Comparison of ENCODE assay signal across 11 cellular contexts in genomic region chr14:75341639-75342038, GRCh38.
DNase-seq lines count a peak whose midpoint lies in the region; ATAC-seq and TF ChIP-seq lines count a peak whose summit lies in the region.
"Had no signal": no experiment of that assay in that cellular context is flagged by ENCODE, and none has a peak within 500 bp of the region (broad histone marks: within the 10 kb centered on the region; RNA-seq: fewer than 3 reads in every experiment).

No MANE protein-coding gene starts in this region.

- H3K4me3 Mint-ChIP-seq in Caco-2 (ENCODE audit: unreplicated experiment), result no peak overlapping the region

- H3K4me1 ChIP-seq in BLaER1, result peaks cover 51% of the 10 kb centered on the region
- peaks cover 0 to 4% (median 0%) of the 10 kb centered on the region in 4 donors for H3K4me1 ChIP-seq in Peyer's patch
- H3K4me1 ChIP-seq in gastroesophageal sphincter, result peaks cover 0 to 35% (median 0%) of the 10 kb centered on the region in 3 donors
- no peaks in the 10 kb centered on the region for H3K4me1 ChIP-seq in Caco-2

- no peaks in the 10 kb centered on the region for H4K20me1 ChIP-seq in BLaER1

- no TSS peak for BruUV-seq in Caco-2 (replicated peaks; lab: Mats Ljungman, UMichigan)

- CTCF ChIA-PET in Caco-2 (lab: Charles Lee), result no interaction called here

- ATAC-seq in gastroesophageal sphincter (peak; percentile 28), GM18858 (IDR thresholded peaks at IDR 0.05; ENCODE audit: unreplicated experiment) (no peak), HG02884 (IDR thresholded peaks at IDR 0.05; ENCODE audit: unreplicated experiment) (no peak), GM18498 (IDR thresholded peaks at IDR 0.05; ENCODE audit: unreplicated experiment) (no peak)
- ATAC-seq: activated naive CD4-positive, alpha-beta T cell treated with anti-CD3 and anti-CD28 coated beads, Interleukin-2, amount 50 U/mL, for 72 hours had no signal

- H3K36me3 ChIP-seq in BLaER1 (no peaks in the 10 kb centered on the region), Peyer's patch (no peaks in the 10 kb centered on the region), gastroesophageal sphincter (no peaks in the 10 kb centered on the region), Caco-2 (ENCODE audit: control insufficient read depth, insufficient read depth, low read length) (no peaks in the 10 kb centered on the region)

- H3K27me3 ChIP-seq in BLaER1, result no peaks in the 10 kb centered on the region
- H3K27me3 ChIP-seq in Peyer's patch, result no peaks in the 10 kb centered on the region
- H3K27me3 ChIP-seq in gastroesophageal sphincter, result no peaks in the 10 kb centered on the region
- H3K27me3 ChIP-seq in Caco-2 (replicated peaks; ENCODE audit: control insufficient read depth, insufficient read depth, low read length), result no peaks in the 10 kb centered on the region

- H3K9ac ChIP-seq in BLaER1, result 0 out of 2 replicates have a peak overlapping the region, but pooled peaks have one; percentile 12

- H3K27me3 Mint-ChIP-seq in Caco-2 (ENCODE audit: insufficient read depth, unreplicated experiment), result no peaks in the 10 kb centered on the region

- no peak for TF ChIP-seq POLR2A in Peyer's patch (IDR thresholded peaks at IDR 0.05)
- TF ChIP-seq POLR2A in gastroesophageal sphincter (IDR thresholded peaks at IDR 0.05), result no peak

- H3K9me3 Mint-ChIP-seq in Caco-2 (ENCODE audit: unreplicated experiment), result peaks cover 12% of the 10 kb centered on the region
- H3K9me3 Mint-ChIP-seq: activated naive CD4-positive, alpha-beta T cell treated with anti-CD3 and anti-CD28 coated beads, Interleukin-2, amount 50 U/mL, for 72 hours had no signal

- H3K27ac ChIP-seq in BLaER1 (peak overlapping the region; percentile 55), Peyer's patch (peak overlapping the region; percentile 25 to 84 (median 72)), gastroesophageal sphincter (peak overlapping the region; percentile 52 to 72 (median 66))

- TF ChIP-seq EP300 in gastroesophageal sphincter (IDR thresholded peaks at IDR 0.05), result no peak

- H3K9me3 ChIP-seq in BLaER1 (peaks cover 21% of the 10 kb centered on the region), Peyer's patch (no peaks in the 10 kb centered on the region), gastroesophageal sphincter (no peaks in the 10 kb centered on the region), Caco-2 (no peaks in the 10 kb centered on the region; the same call in 1 of the 2 replicates)

- no peaks in the 10 kb centered on the region for H3K4me1 Mint-ChIP-seq in Caco-2 (ENCODE audit: low read depth, unreplicated experiment)

- intact Hi-C loops in Caco-2 (cut with micrococcal nuclease; ENCODE audit: unreplicated experiment), result no loop called here

- TF ChIP-seq CTCF in Peyer's patch (IDR thresholded peaks at IDR 0.05), result no peak
- TF ChIP-seq CTCF in gastroesophageal sphincter (IDR thresholded peaks at IDR 0.05), result no peak
- TF ChIP-seq CTCF in Caco-2 (IDR thresholded peaks at IDR 0.05; ENCODE audit: insufficient read depth in 1 of 2, low read depth in 1 of 2, low read length in 1 of 2, severe bottlenecking in 1 of 2, unreplicated experiment in 1 of 2), result no peak

- no peak for DNase-seq in Peyer's patch
- peak; percentile 24 for DNase-seq in putamen (ENCODE audit: low spot score)
- no peak for DNase-seq in Caco-2
- DNase-seq: islet precursor cell, NCI-H1930 had no signal

- H3K27ac Mint-ChIP-seq in Caco-2 (ENCODE audit: unreplicated experiment), result no peak overlapping the region
- H3K27ac Mint-ChIP-seq: activated naive CD4-positive, alpha-beta T cell treated with anti-CD3 and anti-CD28 coated beads, Interleukin-2, amount 50 U/mL, for 72 hours had no signal

- POLR2A ChIA-PET in Caco-2 (lab: Charles Lee), result no interaction called here

- no peaks in the 10 kb centered on the region for H3K36me3 Mint-ChIP-seq in Caco-2 (ENCODE audit: insufficient read depth, unreplicated experiment)

- H3K4me3 ChIP-seq in BLaER1, result no peak overlapping the region
- no peak overlapping the region for H3K4me3 ChIP-seq in Peyer's patch
- no peak overlapping the region for H3K4me3 ChIP-seq in gastroesophageal sphincter
- H3K4me3 ChIP-seq in Caco-2 (ENCODE audit: low read depth, low read length), result no peak overlapping the region

- H3K4me2 ChIP-seq in BLaER1, result peak overlapping the region; percentile 78
